8 cellular contexts compared by ENCODE assay signal in the genomic region with DNA sequence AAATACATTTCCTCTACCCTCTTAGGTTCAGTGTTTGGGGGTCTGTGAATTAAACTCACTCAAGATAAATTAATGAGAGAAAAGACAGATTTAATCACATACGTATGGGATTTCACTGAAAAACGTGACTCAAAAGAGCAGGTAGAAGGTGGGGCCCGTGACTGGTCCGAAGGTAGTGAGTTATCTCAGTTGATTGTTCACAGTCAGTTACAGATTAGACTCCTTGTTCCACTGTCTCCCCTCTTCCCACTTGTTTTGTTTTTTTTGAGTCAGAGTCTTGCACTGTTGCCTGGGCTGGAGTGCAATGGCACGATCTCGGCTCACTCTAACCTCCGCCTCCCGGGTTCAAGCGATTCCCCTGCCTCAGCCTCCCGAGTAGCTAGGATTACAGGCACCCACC.
A peak's percentile ranks its signal among the peaks of the same experiment; 100 is the strongest.
DNase-seq lines count a peak whose midpoint lies in the region; ATAC-seq and TF ChIP-seq lines count a peak whose summit lies in the region.
"Not testable (repeated sequence)": the region's sequence is repeated elsewhere in the genome, so short reads cannot be mapped to it uniquely, and the experiment has no call there.

No MANE protein-coding gene starts in this region.

- H3K4me3 ChIP-seq in CD4-positive, CD25-positive, alpha-beta regulatory T cell (ENCODE audit: low read depth, low read length), result peak overlapping the region; percentile 70
- H3K4me3 ChIP-seq in Karpas-422 (ENCODE audit: low read length) (peak overlapping the region; percentile 31; the same call in 1 of the 2 replicates), spleen (peak overlapping the region in 2 of 8 donors; percentile 2 to 52)
- H3K4me3 ChIP-seq in colonic mucosa; muscle layer of colon (ENCODE audit: low read depth in 1 of 2, low read length in 2 of 2); tibial nerve: not testable (repeated sequence)

- CTCF ChIA-PET in activated B cell treated with CpG ODN at 0.5 μM for 24 hours (lab: Charles Lee), result interaction anchor here (0.8 to 3.4 kb wide), 15 partner anchors 9 to 161 kb away, joined by 3 to 58 read pairs (median 5); no protein-coding TSS in a partner anchor

- H3K36me3 Mint-ChIP-seq in CD4-positive, CD25-positive, alpha-beta regulatory T cell; activated B cell treated with CpG ODN at 0.5 μM for 24 hours (ENCODE audit: low read depth); activated T-cell treated with anti-CD3 and anti-CD28 coated beads, Interleukin-2, amount 50 U/mL, for 72 hours (ENCODE audit: insufficient read depth in 2 of 2): not testable (repeated sequence)

- peaks cover 100% of the 10 kb centered on the region for H3K4me1 ChIP-seq in CD4-positive, CD25-positive, alpha-beta regulatory T cell (ENCODE audit: control insufficient read depth, insufficient read depth, low read length, poor library complexity, severe bottlenecking)
- H3K4me1 ChIP-seq in Karpas-422 (ENCODE audit: low read length), result peaks cover 98% of the 10 kb centered on the region
- H3K4me1 ChIP-seq in colonic mucosa, result peaks cover 31% of the 10 kb centered on the region
- H3K4me1 ChIP-seq in muscle layer of colon (ENCODE audit: insufficient read depth, low read length), result peaks cover 81% of the 10 kb centered on the region
- H3K4me1 ChIP-seq in spleen, result peaks cover 94 to 100% (median 100%) of the 10 kb centered on the region in 6 donors
- H3K4me1 ChIP-seq in tibial nerve, result peaks cover 0 to 98% (median 86%) of the 10 kb centered on the region in 4 donors

- 52 to 73% (median 68%) methylated on average over 10 of the region's 10 CpGs for WGBS in spleen, 5 donors
- WGBS in tibial nerve, 2 donors, result 89 to 92% methylated on average over 10 of the region's 10 CpGs

- DNase-seq in CD4-positive, CD25-positive, alpha-beta regulatory T cell; Karpas-422; activated B cell treated with CpG ODN at 0.5 μM for 24 hours; colonic mucosa; spleen; tibial nerve (ENCODE audit: low spot score in 2 of 2): not testable (repeated sequence)
- peak in 1 of 2 donors; percentile 79 for DNase-seq in activated T-cell treated with anti-CD3 and anti-CD28 coated beads, Interleukin-2, amount 50 U/mL, for 72 hours

- TF ChIP-seq EP300 in tibial nerve (IDR thresholded peaks at IDR 0.05), result not testable (repeated sequence)

- H3K27me3 ChIP-seq in CD4-positive, CD25-positive, alpha-beta regulatory T cell (ENCODE audit: control insufficient read depth, insufficient read depth, low read length); Karpas-422 (ENCODE audit: low read length); colonic mucosa; muscle layer of colon (ENCODE audit: control insufficient read depth in 1 of 2, insufficient read depth in 2 of 2, low read length in 2 of 2); spleen (replicated peaks in 1 of 7); tibial nerve: not testable (repeated sequence)

- H3K4me1 Mint-ChIP-seq in CD4-positive, CD25-positive, alpha-beta regulatory T cell, result peaks cover 9 to 99% (median 65%) of the 10 kb centered on the region in 4 donors
- peaks cover 100% of the 10 kb centered on the region for H3K4me1 Mint-ChIP-seq in activated B cell treated with CpG ODN at 0.5 μM for 24 hours
- H3K4me1 Mint-ChIP-seq in activated T-cell treated with anti-CD3 and anti-CD28 coated beads, Interleukin-2, amount 50 U/mL, for 72 hours (ENCODE audit: low read depth), result peaks cover 100% of the 10 kb centered on the region

- TF ChIP-seq CTCF in activated B cell treated with CpG ODN at 0.5 μM for 24 hours (IDR thresholded peaks at IDR 0.05); colonic mucosa (IDR thresholded peaks at IDR 0.05); spleen (IDR thresholded peaks at IDR 0.05 in 8 of 11, conservative IDR thresholded peaks at IDR 0.05 in 3 of 11); tibial nerve (IDR thresholded peaks at IDR 0.05): not testable (repeated sequence)

- H4K20me1 ChIP-seq in Karpas-422 (ENCODE audit: insufficient read depth, low read depth, low read length), result not testable (repeated sequence)

- H2AFZ ChIP-seq in Karpas-422 (ENCODE audit: low read length), result not testable (repeated sequence)

- H3K9me3 ChIP-seq in CD4-positive, CD25-positive, alpha-beta regulatory T cell (ENCODE audit: control insufficient read depth in 2 of 2, low read length in 2 of 2); Karpas-422 (ENCODE audit: low read length); colonic mucosa; muscle layer of colon (ENCODE audit: low read length); spleen; tibial nerve: not testable (repeated sequence)

- H3K36me3 ChIP-seq in CD4-positive, CD25-positive, alpha-beta regulatory T cell (ENCODE audit: control insufficient read depth, insufficient read depth, low read length); Karpas-422 (ENCODE audit: insufficient read depth, low read length); colonic mucosa; muscle layer of colon (ENCODE audit: insufficient read depth, low read length); spleen; tibial nerve: not testable (repeated sequence)

- not testable (repeated sequence) for H3K9me3 Mint-ChIP-seq in CD4-positive, CD25-positive, alpha-beta regulatory T cell; activated B cell treated with CpG ODN at 0.5 μM for 24 hours; activated T-cell treated with anti-CD3 and anti-CD28 coated beads, Interleukin-2, amount 50 U/mL, for 72 hours

- not testable (repeated sequence) for TF ChIP-seq POLR2A in spleen (IDR thresholded peaks at IDR 0.05); tibial nerve (IDR thresholded peaks at IDR 0.05)

- H3K4me3 Mint-ChIP-seq in CD4-positive, CD25-positive, alpha-beta regulatory T cell, result peak overlapping the region; percentile 59 to 84 (median 81)
- H3K4me3 Mint-ChIP-seq in activated B cell treated with CpG ODN at 0.5 μM for 24 hours, result peak overlapping the region; percentile 69
- peak overlapping the region; percentile 88 to 90 for H3K4me3 Mint-ChIP-seq in activated T-cell treated with anti-CD3 and anti-CD28 coated beads, Interleukin-2, amount 50 U/mL, for 72 hours

- POLR2A ChIA-PET in activated B cell treated with CpG ODN at 0.5 μM for 24 hours (lab: Charles Lee), result interaction anchor here (0.7 to 23.2 kb wide), 18 partner anchors 10 to 1662 kb away, joined by 4 to 831 read pairs (median 16); a partner anchor contains a TSS

- not testable (repeated sequence) for H3K9me2 ChIP-seq in Karpas-422 (replicated peaks; ENCODE audit: insufficient read depth, low read length)

- ATAC-seq in CD4-positive, CD25-positive, alpha-beta regulatory T cell (ENCODE audit: low read depth in 2 of 2), result peak in 1 of 2 donors; percentile 0
- ATAC-seq in activated B cell treated with CpG ODN at 0.5 μM for 24 hours (ENCODE audit: low read depth), result not testable (repeated sequence)
- peak; percentile 50 to 51 for ATAC-seq in activated T-cell treated with anti-CD3 and anti-CD28 coated beads, Interleukin-2, amount 50 U/mL, for 72 hours (replicated peaks in 1 of 2)

- H3K27me3 Mint-ChIP-seq in CD4-positive, CD25-positive, alpha-beta regulatory T cell; activated B cell treated with CpG ODN at 0.5 μM for 24 hours; activated T-cell treated with anti-CD3 and anti-CD28 coated beads, Interleukin-2, amount 50 U/mL, for 72 hours (ENCODE audit: low read depth): not testable (repeated sequence)

- peak overlapping the region; percentile 96 for H3K27ac ChIP-seq in CD4-positive, CD25-positive, alpha-beta regulatory T cell (ENCODE audit: insufficient read depth, low read length, poor library complexity, severe bottlenecking)
- H3K27ac ChIP-seq in Karpas-422 (ENCODE audit: low read length) (peak overlapping the region; percentile 100), colonic mucosa (peak overlapping the region; percentile 63), muscle layer of colon (ENCODE audit: low read depth, low read length) (peak overlapping the region; percentile 27), spleen (peak overlapping the region; percentile 71 to 97 (median 92)), tibial nerve (peak overlapping the region in 3 of 4 donors; percentile 75 to 87 (median 77))

- H3K4me2 ChIP-seq in Karpas-422 (ENCODE audit: low read depth, low read length, poor library complexity, severe bottlenecking), result peak overlapping the region; percentile 74

- H3K79me2 ChIP-seq in Karpas-422 (ENCODE audit: low read length), result not testable (repeated sequence)

- intact Hi-C loops in activated B cell treated with CpG ODN at 0.5 μM for 24 hours (cut with micrococcal nuclease) (loop anchor here (1.0 to 10.0 kb wide), 14 partner anchors 10 to 887 kb away; a partner anchor contains a TSS), colonic mucosa (cut with DNase I) (loop anchor here (5.0 kb wide), 1 partner anchor 35 kb away; no protein-coding TSS in a partner anchor)
- intact Hi-C loops in spleen (cut with DNase I; ENCODE audit: low total_unique reads), result not testable (repeated sequence)

- H3K27ac Mint-ChIP-seq in CD4-positive, CD25-positive, alpha-beta regulatory T cell, result peak overlapping the region; percentile 98 to 100 (median 99)
- peak overlapping the region; percentile 94 for H3K27ac Mint-ChIP-seq in activated B cell treated with CpG ODN at 0.5 μM for 24 hours
- peak overlapping the region; percentile 87 for H3K27ac Mint-ChIP-seq in activated T-cell treated with anti-CD3 and anti-CD28 coated beads, Interleukin-2, amount 50 U/mL, for 72 hours

- peak overlapping the region; percentile 69 for H3K9ac ChIP-seq in Karpas-422 (ENCODE audit: low read length)
- H3K9ac ChIP-seq in colonic mucosa (ENCODE audit: low read depth in 2 of 2, low read length in 2 of 2), result peak overlapping the region in 1 of 2 donors; percentile 3
- H3K9ac ChIP-seq in muscle layer of colon (ENCODE audit: low read length), result not testable (repeated sequence)

Comparison
In these comparisons a context has a peak if more than half of its experiments do, and no peak if none do; other contexts are left out.
1. H3K27ac ChIP-seq: peak in every context shown above with its lines; median percentile 100 in Karpas-422; 96 in CD4-positive, CD25-positive, alpha-beta regulatory T cell; 92 in spleen; 77 in tibial nerve; 63 in colonic mucosa; 27 in muscle layer of colon.